ENCODE assay signal across 1 cellular context in genomic region chr2:178436662-178437061, GRCh38.
TF ChIP-seq lines count a peak whose summit lies in the region.

No MANE protein-coding gene starts in this region.

TF ChIP-seq in K562, 482 proteins besides CTCF, POLR2A, EP300 and RAD21:
- TF ChIP-seq PKNOX1 (IDR thresholded peaks at IDR 0.05) = 0 out of 2 replicates have a peak, but pooled peaks have one; percentile 12
- no peak for TF ChIP-seq NR4A1 (CRISPR knock-in tag; IDR thresholded peaks at IDR 0.05)
- TF ChIP-seq NR4A1 (tag; IDR thresholded peaks at IDR 0.05) = no peak
- no peak for TF ChIP-seq RCOR1 (IDR thresholded peaks at IDR 0.05; ENCODE audit: borderline replicate concordance in 1 of 2, low read depth in 2 of 2, low read length in 2 of 2)
- no peak for TF ChIP-seq NFRKB (IDR thresholded peaks at IDR 0.05; ENCODE audit: low read depth)
- TF ChIP-seq ZBTB5 (IDR thresholded peaks at IDR 0.05) = no peak
- no peak for TF ChIP-seq PCBP1 (IDR thresholded peaks at IDR 0.05; ENCODE audit: low read depth, low read length, poor library complexity, severe bottlenecking)
- TF ChIP-seq NKRF (IDR thresholded peaks at IDR 0.05; ENCODE audit: borderline replicate concordance) = no peak
- no peak for TF ChIP-seq MCM7 (IDR thresholded peaks at IDR 0.05)
- peak; percentile 69 for TF ChIP-seq HNRNPK (IDR thresholded peaks at IDR 0.05; ENCODE audit: low read depth, low read length, poor library complexity, severe bottlenecking)
